ENCODE assay signal across 26 cellular contexts in genomic region chr1:177849588-177849987, GRCh38.
"Had no signal": no experiment of that assay in that cellular context is flagged by ENCODE, and none has a peak within 500 bp of the region (broad histone marks: within the 10 kb centered on the region; RNA-seq: fewer than 3 reads in every experiment).

No MANE protein-coding gene starts in this region.

- H3K9me3 ChIP-seq: ascending aorta, colonic mucosa had no signal

- H3K27ac ChIP-seq: ascending aorta, cardiac muscle cell, colonic mucosa had no signal

- H3K27me3 ChIP-seq: ascending aorta, cardiac muscle cell, colonic mucosa had no signal

- H3K36me3 ChIP-seq: ascending aorta, cardiac muscle cell, colonic mucosa had no signal

- FAIRE-seq: TTC549 had no signal

- H3K4me3 ChIP-seq: ascending aorta, cardiac muscle cell, colonic mucosa had no signal

- H3K4me1 ChIP-seq: ascending aorta, colonic mucosa had no signal

- ATAC-seq: activated CD8-positive, alpha-beta T cell treated with anti-CD3 and anti-CD28 coated beads for 36 hours; activated T-cell treated with anti-CD3 and anti-CD28 coated beads, Interleukin-2, amount 50 U/mL, for 72 hours; activated T-helper 17 cell treated with anti-CD3 and anti-CD28 coated beads, Interleukin-2, amount 50 U/mL, for 72 hours had no signal

- DNase-seq: activated CD4-positive, alpha-beta T cell treated with anti-CD3 and anti-CD28 coated beads, Interleukin-2, amount 10 ng/mL, durations not matched to agents 24 days and 14 days; activated CD4-positive, alpha-beta T cell treated with anti-CD3 and anti-CD28 coated beads, Interleukin-2, amount 50 U/mL, for 4 hours; activated CD8-positive, alpha-beta T cell treated with anti-CD3 and anti-CD28 coated beads for 36 hours; activated effector memory CD4-positive, alpha-beta T cell treated with anti-CD3 and anti-CD28 coated beads, Interleukin-2, amount 50 U/mL, for 16 hours; activated naive CD4-positive, alpha-beta T cell treated with Interleukin-2 at 50 U/mL for 16 hours; activated naive CD8-positive, alpha-beta T cell treated with anti-CD3 and anti-CD28 coated beads, Interleukin-2, amount 10 ng/mL, durations not matched to agents 7 days and 5 days; activated T-cell treated with anti-CD3 and anti-CD28 coated beads, Interleukin-2, amount 50 U/mL, for 1 hour; activated T-cell treated with anti-CD3 and anti-CD28 coated beads, Interleukin-2, amount 50 U/mL, for 72 hours; amygdala; colonic mucosa; MM.1S; MV-4-11; NCI-H1092; NCI-H1436 treated with DMSO at 0.1 percent for 48 hours; NCI-H1694 treated with DMSO at 0.1 percent for 48 hours; NCI-H2029 treated with DMSO at 0.1 percent for 48 hours; NCI-H345; NCI-H510A; NCI-H526; NCI-H748 treated with DMSO at 0.1 percent for 48 hours; OCI-M1; Right ventricle myocardium superior had no signal
